9 cellular contexts compared by ENCODE assay signal in the genomic region with DNA sequence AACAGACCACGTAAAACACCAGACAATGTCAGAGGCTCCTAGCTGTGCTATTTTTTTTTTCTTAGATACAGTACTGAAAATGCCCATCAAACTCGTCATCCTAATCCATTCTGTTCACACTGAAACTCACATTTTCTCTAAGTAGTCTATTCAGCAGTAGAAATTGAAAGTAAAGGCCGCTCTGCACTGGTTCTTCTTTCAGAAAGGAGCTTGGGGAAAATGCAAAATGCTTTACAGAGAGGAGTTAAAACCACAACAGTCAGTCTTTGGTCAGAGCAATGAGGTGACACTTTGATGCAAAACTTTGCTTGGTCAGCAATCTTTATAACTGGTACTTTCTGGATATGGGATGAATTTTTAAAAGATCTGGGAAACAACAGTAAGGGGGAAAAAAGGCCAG. TPM values are rescaled to one million over a fixed set of nuclear protein-coding genes. Genes with fewer than 3 reads are reported as not detected.
DNase-seq lines count a peak whose midpoint lies in the region; ATAC-seq lines count a peak whose summit lies in the region.
"Had no signal": no experiment of that assay in that cellular context is flagged by ENCODE, and none has a peak within 500 bp of the region (broad histone marks: within the 10 kb centered on the region; RNA-seq: fewer than 3 reads in every experiment).

No MANE protein-coding gene starts in this region.

- peaks cover 39% of the 10 kb centered on the region for H3K4me1 Mint-ChIP-seq in activated T-cell treated with anti-CD3 and anti-CD28 coated beads, Interleukin-2, amount 50 U/mL, for 24 hours (ENCODE audit: low read depth)
- H3K4me1 Mint-ChIP-seq in IgD-negative memory B cell = peaks cover 7 to 19% (median 10%) of the 10 kb centered on the region in 3 donors

- H3K36me3 Mint-ChIP-seq in activated T-cell treated with anti-CD3 and anti-CD28 coated beads, Interleukin-2, amount 50 U/mL, for 24 hours (ENCODE audit: low read depth) = peaks cover 88% of the 10 kb centered on the region
- H3K36me3 Mint-ChIP-seq in IgD-negative memory B cell = peaks cover 13% of the 10 kb centered on the region

- no peak overlapping the region for H3K4me3 Mint-ChIP-seq in activated T-cell treated with anti-CD3 and anti-CD28 coated beads, Interleukin-2, amount 50 U/mL, for 24 hours
- peak overlapping the region in 1 of 4 donors; percentile 31 for H3K4me3 Mint-ChIP-seq in IgD-negative memory B cell

- DNase-seq in activated T-cell treated with anti-CD3 and anti-CD28 coated beads, Interleukin-2, amount 50 U/mL, for 24 hours = no peak
- DNase-seq in activated T-cell treated with anti-CD3 and anti-CD28 coated beads, Interleukin-2, amount 50 U/mL, for 1 hour = no peak
- DNase-seq in pons (ENCODE audit: low spot score) (peak; percentile 1), NCI-H345 (lab: John Stamatoyannopoulos, UW) (no peak), T1000 (lab: John Stamatoyannopoulos, UW) (no peak), cerebellar cortex (ENCODE audit: low spot score) (no peak)
- DNase-seq: hypothalamus had no signal

- H3K27ac Mint-ChIP-seq in activated T-cell treated with anti-CD3 and anti-CD28 coated beads, Interleukin-2, amount 50 U/mL, for 24 hours = peak overlapping the region; percentile 78
- peak overlapping the region in 2 of 3 donors; percentile 17 to 29 for H3K27ac Mint-ChIP-seq in IgD-negative memory B cell

- no peaks in the 10 kb centered on the region for H3K9me3 Mint-ChIP-seq in activated T-cell treated with anti-CD3 and anti-CD28 coated beads, Interleukin-2, amount 50 U/mL, for 24 hours
- H3K9me3 Mint-ChIP-seq in IgD-negative memory B cell = no peaks in the 10 kb centered on the region

- H3K27me3 Mint-ChIP-seq in activated T-cell treated with anti-CD3 and anti-CD28 coated beads, Interleukin-2, amount 50 U/mL, for 24 hours = no peaks in the 10 kb centered on the region
- no peaks in the 10 kb centered on the region for H3K27me3 Mint-ChIP-seq in IgD-negative memory B cell

- ATAC-seq in HG02588 (IDR thresholded peaks at IDR 0.05; ENCODE audit: unreplicated experiment) = peak; percentile 96

RNA-seq across cellular contexts. Expression of gene SUSD1, which starts 43.8 kb away (rescaled TPM):
- polyA plus RNA-seq in IgD-negative memory B cell = 3.4 TPM
